Comparison of ENCODE assay signal across 18 cellular contexts in genomic region chr6:85764844-85765243, GRCh38.
DNase-seq lines count a peak whose midpoint lies in the region; ATAC-seq and TF ChIP-seq lines count a peak whose summit lies in the region.
"Had no signal": no experiment of that assay in that cellular context is flagged by ENCODE, and none has a peak within 500 bp of the region (broad histone marks: within the 10 kb centered on the region; RNA-seq: fewer than 3 reads in every experiment).

No MANE protein-coding gene starts in this region.

- peak overlapping the region; percentile 59 for H3K27ac ChIP-seq in trophoblast cell (ENCODE audit: low read depth, low read length)
- H3K27ac ChIP-seq: BLaER1 treated with 17β-estradiol and CSF1 and Interleukin-3, amounts not matched to agents 10 nM and 100 nM; KMS-11 had no signal

- H3K4ac ChIP-seq in trophoblast cell (ENCODE audit: low read depth, low read length): no peak overlapping the region

- no peak overlapping the region for H3K4me3 ChIP-seq in adipocyte (ENCODE audit: low read length)
- no peak overlapping the region for H3K4me3 ChIP-seq in fibroblast of mammary gland (ENCODE audit: control insufficient read depth, low read depth, low read length)
- H3K4me3 ChIP-seq in trophoblast cell (ENCODE audit: low read depth, low read length): no peak overlapping the region
- H3K4me3 ChIP-seq: BLaER1 treated with 17β-estradiol and CSF1 and Interleukin-3, amounts not matched to agents 10 nM and 100 nM; GM23338 had no signal

- no peaks in the 10 kb centered on the region for H3K79me2 ChIP-seq in trophoblast cell (ENCODE audit: control insufficient read depth, insufficient read depth, low read length, poor library complexity)

- no peak overlapping the region for H3K4me2 ChIP-seq in trophoblast cell (ENCODE audit: low read length)
- H3K4me2 ChIP-seq: BLaER1 treated with 17β-estradiol and CSF1 and Interleukin-3, amounts not matched to agents 10 nM and 100 nM; GM23338; KMS-11 had no signal

- H3K27me3 ChIP-seq in adipocyte (replicated peaks; ENCODE audit: control insufficient read depth, insufficient read depth, low read length) (no peaks in the 10 kb centered on the region), trophoblast cell (ENCODE audit: insufficient read depth, low read length) (no peaks in the 10 kb centered on the region)
- H3K27me3 ChIP-seq: BLaER1 treated with 17β-estradiol and CSF1 and Interleukin-3, amounts not matched to agents 10 nM and 100 nM had no signal

- DNase-seq in AG20443 (ENCODE audit: low spot score) (peak; percentile 26), adipocyte (ENCODE audit: low read depth) (peak; percentile 73), fibroblast of mammary gland (ENCODE audit: low read depth) (peak; percentile 3), trophoblast cell (peak; percentile 23 to 62), GM03348 (ENCODE audit: low spot score) (no peak), A172 (ENCODE audit: low spot score) (no peak)
- DNase-seq: Calu3; CD8-positive, alpha-beta T cell; NCI-H1436; NCI-H2029; NCI-H345; NCI-H524 treated with DMSO at 0.1 percent for 48 hours had no signal

- ATAC-seq in HG02610 (IDR thresholded peaks at IDR 0.05; ENCODE audit: unreplicated experiment): no peak
- no peak for ATAC-seq in GM18909 (IDR thresholded peaks at IDR 0.05; ENCODE audit: poor library complexity, unreplicated experiment)
- ATAC-seq: CD8-positive, alpha-beta T cell; GM23338; HCT116 had no signal

- H3K14ac ChIP-seq in trophoblast cell (ENCODE audit: low read length): no peak overlapping the region

- H2AFZ ChIP-seq in trophoblast cell (ENCODE audit: insufficient read depth, low read length, poor library complexity): no peak overlapping the region
- H2AFZ ChIP-seq: GM23338 had no signal

- H2BK5ac ChIP-seq in trophoblast cell (ENCODE audit: low read depth, low read length, poor library complexity): peak overlapping the region; percentile 42

- no peak overlapping the region for H3K18ac ChIP-seq in trophoblast cell (ENCODE audit: low read length)

- H3K79me1 ChIP-seq in trophoblast cell (ENCODE audit: low read length): peaks cover 5% of the 10 kb centered on the region

- peak overlapping the region; percentile 11 for H3K9ac ChIP-seq in adipocyte (ENCODE audit: low read length)
- H3K9ac ChIP-seq in trophoblast cell (ENCODE audit: low read length): no peak overlapping the region
- H3K9ac ChIP-seq: BLaER1 treated with 17β-estradiol and CSF1 and Interleukin-3, amounts not matched to agents 10 nM and 100 nM; KMS-11 had no signal

- H2BK120ac ChIP-seq in trophoblast cell (ENCODE audit: insufficient read depth, low read length, poor library complexity): peak overlapping the region; percentile 54

- peaks cover 14% of the 10 kb centered on the region for H3K4me1 ChIP-seq in adipocyte (ENCODE audit: control insufficient read depth, insufficient read depth, low read length)
- peaks cover 3 to 4% of the 10 kb centered on the region in 2 experiments for H3K4me1 ChIP-seq in trophoblast cell (ENCODE audit: control insufficient read depth in 1 of 2, insufficient read depth in 2 of 2, low read length in 2 of 2)
- H3K4me1 ChIP-seq: BLaER1 treated with 17β-estradiol and CSF1 and Interleukin-3, amounts not matched to agents 10 nM and 100 nM had no signal

- peak overlapping the region; percentile 16 for H2BK12ac ChIP-seq in trophoblast cell (ENCODE audit: low read length)

- peak overlapping the region; percentile 65 for H4K91ac ChIP-seq in trophoblast cell (ENCODE audit: low read depth, low read length)

- no peaks in the 10 kb centered on the region for H3K36me3 ChIP-seq in adipocyte (ENCODE audit: control insufficient read depth, insufficient read depth, low read length, severe bottlenecking)
- H3K36me3 ChIP-seq in trophoblast cell (ENCODE audit: control insufficient read depth in 1 of 2, insufficient read depth in 2 of 2, low read length in 2 of 2): no peaks in the 10 kb centered on the region
- H3K36me3 ChIP-seq: BLaER1 treated with 17β-estradiol and CSF1 and Interleukin-3, amounts not matched to agents 10 nM and 100 nM had no signal

- H3K23ac ChIP-seq in trophoblast cell (ENCODE audit: low read length): no peak overlapping the region

- no CpG with 5 or more reads among the region's 3 CpGs for WGBS in trophoblast cell (ENCODE audit: extremely low coverage, insufficient coverage, insufficient read length)

- H4K8ac ChIP-seq in trophoblast cell (ENCODE audit: low read depth, low read length): peak overlapping the region; percentile 25

- H3K9me3 ChIP-seq in adipocyte (ENCODE audit: control insufficient read depth, low read length) (no peaks in the 10 kb centered on the region), trophoblast cell (ENCODE audit: insufficient read depth, low read depth, low read length) (no peaks in the 10 kb centered on the region)
- H3K9me3 ChIP-seq: BLaER1 treated with 17β-estradiol and CSF1 and Interleukin-3, amounts not matched to agents 10 nM and 100 nM had no signal

- H4K12ac ChIP-seq in trophoblast cell (ENCODE audit: low read depth, low read length): no peak overlapping the region

- TF ChIP-seq CTCF in fibroblast of mammary gland (conservative IDR thresholded peaks at IDR 0.05; ENCODE audit: control insufficient read depth, insufficient read depth, low read depth, low read length): no peak

- no peak overlapping the region for H2AK5ac ChIP-seq in trophoblast cell (ENCODE audit: low read length)

Comparison
In these comparisons a context has a peak if more than half of its experiments do, and no peak if none do; other contexts are left out.
1. DNase-seq: peak in AG20443 (single experiment), adipocyte (single experiment), fibroblast of mammary gland (single experiment) and trophoblast cell (2 of 2); none in GM03348 (single experiment) and A172 (single experiment).